In the genomic region with DNA sequence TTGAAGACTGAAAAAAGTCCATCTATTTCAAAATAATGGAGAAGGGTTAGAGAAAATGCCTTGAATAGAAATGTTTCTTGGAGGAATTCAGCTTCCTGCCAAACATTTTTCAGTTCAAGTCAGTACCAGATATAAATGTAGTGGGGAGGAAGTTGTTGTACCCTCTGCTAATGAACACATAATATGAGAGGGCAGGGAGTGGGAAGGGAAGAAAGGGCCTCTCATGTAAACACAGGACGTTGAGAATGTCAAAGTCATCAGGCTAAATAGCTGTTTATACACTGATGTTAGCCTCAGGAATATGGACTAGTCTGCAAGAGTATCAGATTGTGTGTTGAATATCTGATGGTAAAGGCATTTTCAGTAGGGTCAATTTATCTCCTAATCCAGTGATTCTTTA, we compare ENCODE assay signal across 24 cellular contexts. TPM values are rescaled to one million over a fixed set of nuclear protein-coding genes. Genes with fewer than 3 reads are reported as not detected.
A peak's percentile ranks its signal among the peaks of the same experiment; 100 is the strongest.
DNase-seq lines count a peak whose midpoint lies in the region.
"Had no signal": no experiment of that assay in that cellular context is flagged by ENCODE, and none has a peak within 500 bp of the region (broad histone marks: within the 10 kb centered on the region; RNA-seq: fewer than 3 reads in every experiment).

No MANE protein-coding gene starts in this region.

- peak; percentile 18 for DNase-seq in HCEC 1CT
- DNase-seq in caudate nucleus (lab: John Stamatoyannopoulos, UW), result no peak
- peak; percentile 26 for DNase-seq in foreskin melanocyte
- no peak for DNase-seq in activated CD4-positive, alpha-beta T cell treated with anti-CD3 and anti-CD28 coated beads for 1 hour
- DNase-seq in GM23248, result no peak
- no peak for DNase-seq in effector CD4-positive, alpha-beta T cell
- DNase-seq: AML-193; CD4-positive, alpha-beta T cell; DND-41; H7; Karpas-422; NCI-H1092; NCI-H1436; NCI-H187; NCI-H2081 treated with DMSO at 0.1 percent for 48 hours; NCI-H2171 treated with DMSO at 0.1 percent for 48 hours; NCI-H345; NCI-H524; NCI-H774; SIG-M5 had no signal

- H3K4me2 ChIP-seq in GM23248 (ENCODE audit: unreplicated experiment), result no peak overlapping the region
- H3K4me2 ChIP-seq: A549 had no signal

- no peaks in the 10 kb centered on the region for H3K27me3 ChIP-seq in GM23248 (replicated peaks; ENCODE audit: insufficient read depth)
- H3K27me3 ChIP-seq: BLaER1 treated with 17β-estradiol and CSF1 and Interleukin-3, amounts not matched to agents 10 nM and 100 nM had no signal

- H3F3A ChIP-seq in GM23248 (ENCODE audit: insufficient read depth), result no peaks in the 10 kb centered on the region

- 0 to 5% methylated on average over 1 of the region's 1 CpG for WGBS in GM23248 (ENCODE audit: low coverage in 1 of 2, low lambda C conversion rate in 2 of 2, missing lambda C conversion rate in 2 of 2), 2 experiments

- H3K9ac ChIP-seq in GM23248, result no peak overlapping the region
- H3K9ac ChIP-seq: BLaER1 treated with 17β-estradiol and CSF1 and Interleukin-3, amounts not matched to agents 10 nM and 100 nM had no signal

- H3K79me2 ChIP-seq in GM23248 (ENCODE audit: insufficient read depth), result no peaks in the 10 kb centered on the region

- H3K9me2 ChIP-seq in GM23248 (ENCODE audit: insufficient read depth), result no peaks in the 10 kb centered on the region; the same call in 1 of the 2 replicates

- H2AFZ ChIP-seq in GM23248, result no peak overlapping the region

- H3K9me3 ChIP-seq in GM23248 (ENCODE audit: low read depth), result no peaks in the 10 kb centered on the region
- H3K9me3 ChIP-seq: A549; BLaER1 treated with 17β-estradiol and CSF1 and Interleukin-3, amounts not matched to agents 10 nM and 100 nM had no signal

- no peaks in the 10 kb centered on the region for H4K20me1 ChIP-seq in GM23248 (ENCODE audit: insufficient read depth)
- H4K20me1 ChIP-seq: BLaER1 treated with 17β-estradiol and CSF1 and Interleukin-3, amounts not matched to agents 10 nM and 100 nM had no signal

- no peaks in the 10 kb centered on the region for H3K36me3 ChIP-seq in GM23248 (ENCODE audit: low read depth)
- H3K36me3 ChIP-seq: BLaER1 treated with 17β-estradiol and CSF1 and Interleukin-3, amounts not matched to agents 10 nM and 100 nM had no signal

- no peaks in the 10 kb centered on the region for H3K4me1 ChIP-seq in GM23248 (ENCODE audit: insufficient read depth)
- H3K4me1 ChIP-seq: A549 had no signal

- in situ Hi-C loops in GM23248 (cut with MboI), result no loop called here

- H3K27ac ChIP-seq in caudate nucleus (ENCODE audit: low read depth, low read length) (peak overlapping the region; percentile 31), temporal lobe (ENCODE audit: low read depth, low read length) (peak overlapping the region; percentile 4), GM23248 (no peak overlapping the region)
- H3K27ac ChIP-seq: A549; BLaER1 treated with 17β-estradiol and CSF1 and Interleukin-3, amounts not matched to agents 10 nM and 100 nM; SK-N-MC had no signal

- no peak overlapping the region for H3K4me3 ChIP-seq in GM23248
- H3K4me3 ChIP-seq: A549; BLaER1 treated with 17β-estradiol and CSF1 and Interleukin-3, amounts not matched to agents 10 nM and 100 nM; SK-N-MC had no signal

RNA-seq across cellular contexts. Expression of gene GPR37, which starts 37.0 kb away (rescaled TPM):
- 20.9 TPM for total RNA-seq in temporal lobe
- not detected in 2 replicates for total RNA-seq in GM23248 (2014; rRNA removed; shearing (Covaris generic))
- not detected in 2 replicates for polyA plus RNA-seq in GM23248 (2016; fragmentation: Nextera tagmentation; extraction: Ambion mirVana)
- total RNA-seq: CD4-positive, alpha-beta T cell had no signal

Comparison
In these comparisons a context has a peak if more than half of its experiments do, and no peak if none do; other contexts are left out.
1. DNase-seq: peak in HCEC 1CT (single experiment) and foreskin melanocyte (single experiment); none in caudate nucleus (0 of 61), activated CD4-positive, alpha-beta T cell treated with anti-CD3 and anti-CD28 coated beads for 1 hour (single experiment), GM23248 (single experiment) and effector CD4-positive, alpha-beta T cell (single experiment).
2. RNA of gene GPR37, which starts 37.0 kb away (total RNA-seq): 20.9 TPM in temporal lobe (single experiment); not detected in GM23248; every median in the first group is over 10 times any median in the second.